23 cellular contexts compared by ENCODE assay signal in genomic region chr14:60275932-60276331, GRCh38.
"Had no signal": no experiment of that assay in that cellular context is flagged by ENCODE, and none has a peak within 500 bp of the region (broad histone marks: within the 10 kb centered on the region; RNA-seq: fewer than 3 reads in every experiment).

No MANE protein-coding gene starts in this region.

- H3K4me1 ChIP-seq: breast epithelium had no signal

- H3K27me3 ChIP-seq: breast epithelium, esophagus muscularis mucosa, pancreas, stomach had no signal

- H3K9me3 Mint-ChIP-seq: activated CD8-positive, alpha-beta T cell treated with anti-CD3 and anti-CD28 coated beads for 36 hours; activated naive CD8-positive, alpha-beta T cell treated with anti-CD3 and anti-CD28 coated beads for 36 hours; activated T-helper 17 cell treated with anti-CD3 and anti-CD28 coated beads, Interleukin-2, amount 50 U/mL, for 72 hours; naive thymus-derived CD8-positive, alpha-beta T cell; stimulated activated effector memory CD8-positive, alpha-beta T cell treated with anti-CD3 and anti-CD28 coated beads, Interleukin-12 subunit alpha, Interleukin-12 subunit beta, amount 100 ng/mL, for 72 hours; T-helper 2 cell treated with Interferon-gamma antibody and Interleukin-4, amounts not matched to agents 5 μg/mL and 100 μg/mL, for 36 hours had no signal

- H3K9me3 ChIP-seq: breast epithelium, esophagus muscularis mucosa, pancreas, stomach had no signal

- DNase-seq: activated CD4-positive, alpha-beta T cell treated with anti-CD3 and anti-CD28 coated beads for 48 hours; activated CD4-positive, CD25-positive, alpha-beta regulatory T cell; activated CD8-positive, alpha-beta T cell treated with anti-CD3 and anti-CD28 coated beads for 36 hours; activated naive CD4-positive, alpha-beta T cell; activated naive CD8-positive, alpha-beta T cell treated with anti-CD3 and anti-CD28 coated beads for 36 hours; activated T-cell treated with anti-CD3 and anti-CD28 coated beads, Interleukin-2, amount 50 U/mL, for 1 hour; aorta; cerebellar nuclear complex; cortex of kidney; effector CD8-positive, alpha-beta T cell; mesendoderm; naive thymus-derived CD8-positive, alpha-beta T cell; pancreas; stimulated activated CD4-positive, alpha-beta T cell treated with anti-CD3 and anti-CD28 coated beads, Interleukin-4, amount 100 ng/mL, for 24 hours; stomach had no signal

- H3K36me3 ChIP-seq: breast epithelium, esophagus muscularis mucosa, pancreas had no signal

- H3K27ac Mint-ChIP-seq: activated CD8-positive, alpha-beta T cell treated with anti-CD3 and anti-CD28 coated beads for 36 hours; activated naive CD8-positive, alpha-beta T cell treated with anti-CD3 and anti-CD28 coated beads for 36 hours; activated T-helper 17 cell treated with anti-CD3 and anti-CD28 coated beads, Interleukin-2, amount 50 U/mL, for 72 hours; naive thymus-derived CD8-positive, alpha-beta T cell; stimulated activated effector memory CD8-positive, alpha-beta T cell treated with anti-CD3 and anti-CD28 coated beads, Interleukin-12 subunit alpha, Interleukin-12 subunit beta, amount 100 ng/mL, for 72 hours; T-helper 2 cell treated with Interferon-gamma antibody and Interleukin-4, amounts not matched to agents 5 μg/mL and 100 μg/mL, for 36 hours; type B pancreatic cell had no signal

- H3K4me2 ChIP-seq: smooth muscle cell had no signal

- H3K27ac ChIP-seq: breast epithelium, esophagus muscularis mucosa, pancreas, stomach had no signal

- H3K4me3 ChIP-seq: breast epithelium, esophagus muscularis mucosa, pancreas, smooth muscle cell, stomach had no signal

- ATAC-seq: activated CD8-positive, alpha-beta T cell treated with anti-CD3 and anti-CD28 coated beads for 36 hours; activated T-helper 17 cell treated with anti-CD3 and anti-CD28 coated beads, Interleukin-2, amount 50 U/mL, for 72 hours; naive thymus-derived CD8-positive, alpha-beta T cell; pancreas; sciatic nerve; stimulated activated effector memory CD8-positive, alpha-beta T cell treated with anti-CD3 and anti-CD28 coated beads, Interleukin-12 subunit alpha, Interleukin-12 subunit beta, amount 100 ng/mL, for 72 hours had no signal

- H3K27me3 Mint-ChIP-seq: activated CD8-positive, alpha-beta T cell treated with anti-CD3 and anti-CD28 coated beads for 36 hours; activated naive CD8-positive, alpha-beta T cell treated with anti-CD3 and anti-CD28 coated beads for 36 hours; activated T-helper 17 cell treated with anti-CD3 and anti-CD28 coated beads, Interleukin-2, amount 50 U/mL, for 72 hours; naive thymus-derived CD8-positive, alpha-beta T cell; type B pancreatic cell had no signal

- H3K4me3 Mint-ChIP-seq: activated CD8-positive, alpha-beta T cell treated with anti-CD3 and anti-CD28 coated beads for 36 hours; activated naive CD8-positive, alpha-beta T cell treated with anti-CD3 and anti-CD28 coated beads for 36 hours; activated T-helper 17 cell treated with anti-CD3 and anti-CD28 coated beads, Interleukin-2, amount 50 U/mL, for 72 hours; stimulated activated effector memory CD8-positive, alpha-beta T cell treated with anti-CD3 and anti-CD28 coated beads, Interleukin-12 subunit alpha, Interleukin-12 subunit beta, amount 100 ng/mL, for 72 hours; T-helper 2 cell treated with Interferon-gamma antibody and Interleukin-4, amounts not matched to agents 5 μg/mL and 100 μg/mL, for 36 hours; type B pancreatic cell had no signal
